1 cellular context compared by ENCODE assay signal in genomic region chr10:117167346-117168134, GRCh38.
A peak's percentile ranks its signal among the peaks of the same experiment; 100 is the strongest.
TF ChIP-seq lines count a peak whose summit lies in the region.

No MANE protein-coding gene starts in this region.

TF ChIP-seq in H1, 55 proteins besides CTCF, POLR2A, EP300 and RAD21:
- peak; percentile 89 for TF ChIP-seq EZH2 (IDR thresholded peaks at IDR 0.05; ENCODE audit: low read depth, low read length, severe bottlenecking)
- no peak; the same call in 1 of the 2 replicates for TF ChIP-seq CBX8 (IDR thresholded peaks at IDR 0.05; ENCODE audit: borderline replicate concordance, low read depth, low read length)
- TF ChIP-seq BCL11A (IDR thresholded peaks at IDR 0.05; ENCODE audit: low read depth in 2 of 2, low read length in 2 of 2), result no peak
- TF ChIP-seq KDM4A (IDR thresholded peaks at IDR 0.05; ENCODE audit: low read depth, low read length, severe bottlenecking), result peak; percentile 57
- TF ChIP-seq CHD2 (IDR thresholded peaks at IDR 0.05; ENCODE audit: low read length), result no peak
- peak; percentile 61; the same call in 1 of the 2 replicates for TF ChIP-seq RBBP5 (IDR thresholded peaks at IDR 0.05; ENCODE audit: borderline replicate concordance, low read depth, low read length)
- TF ChIP-seq ASH2L (IDR thresholded peaks at IDR 0.05; ENCODE audit: low read length), result peak; percentile 49
- TF ChIP-seq TEAD4 (IDR thresholded peaks at IDR 0.05; ENCODE audit: low read depth, low read length), result no peak
- no peak for TF ChIP-seq CHD7 (IDR thresholded peaks at IDR 0.05; ENCODE audit: insufficient replicate concordance, low read length)
- peak; percentile 94 for TF ChIP-seq SUZ12 (IDR thresholded peaks at IDR 0.05; ENCODE audit: low read length)
- no peak for TF ChIP-seq E2F6 (IDR thresholded peaks at IDR 0.05)
- TF ChIP-seq TAF7 (optimal IDR thresholded peaks at IDR 0.05; ENCODE audit: borderline replicate concordance, low read depth, low read length), result no peak
- TF ChIP-seq CEBPB (IDR thresholded peaks at IDR 0.05; ENCODE audit: low read depth, low read length), result no peak
- no peak for TF ChIP-seq BRCA1 (IDR thresholded peaks at IDR 0.05; ENCODE audit: low read depth, low read length)
- no peak for TF ChIP-seq SIX5 (IDR thresholded peaks at IDR 0.05; ENCODE audit: low read depth, low read length)
- no peak for TF ChIP-seq JUND (IDR thresholded peaks at IDR 0.05; ENCODE audit: low read length)
- no peak for TF ChIP-seq CBX5 (IDR thresholded peaks at IDR 0.05; ENCODE audit: low read depth, low read length)
- TF ChIP-seq PHF8 (conservative IDR thresholded peaks at IDR 0.05; ENCODE audit: low read depth, low read length), result no peak
TF ChIP-seq in H1: peak in this region for 5.
